Comparison of ENCODE assay signal across 1 cellular context in genomic region chrX:119758682-119759332, GRCh38.
TF ChIP-seq lines count a peak whose summit lies in the region.

No MANE protein-coding gene starts in this region.

TF ChIP-seq in A549, 52 proteins besides CTCF, POLR2A, EP300 and RAD21 (continued from another document):
- TF ChIP-seq ELK1 (IDR thresholded peaks at IDR 0.05; ENCODE audit: low read depth, low read length) (no peak), CBX8 (IDR thresholded peaks at IDR 0.05) (no peak)
TF ChIP-seq in A549: peak in this region for 0.
